Comparison of ENCODE assay signal across 1 cellular context in genomic region chr16:85316321-85316919, GRCh38.
TF ChIP-seq lines count a peak whose summit lies in the region.

No MANE protein-coding gene starts in this region.

TF ChIP-seq in H1, 55 proteins besides CTCF, POLR2A, EP300 and RAD21 (continued from another document):
- TF ChIP-seq, protein P1, sequence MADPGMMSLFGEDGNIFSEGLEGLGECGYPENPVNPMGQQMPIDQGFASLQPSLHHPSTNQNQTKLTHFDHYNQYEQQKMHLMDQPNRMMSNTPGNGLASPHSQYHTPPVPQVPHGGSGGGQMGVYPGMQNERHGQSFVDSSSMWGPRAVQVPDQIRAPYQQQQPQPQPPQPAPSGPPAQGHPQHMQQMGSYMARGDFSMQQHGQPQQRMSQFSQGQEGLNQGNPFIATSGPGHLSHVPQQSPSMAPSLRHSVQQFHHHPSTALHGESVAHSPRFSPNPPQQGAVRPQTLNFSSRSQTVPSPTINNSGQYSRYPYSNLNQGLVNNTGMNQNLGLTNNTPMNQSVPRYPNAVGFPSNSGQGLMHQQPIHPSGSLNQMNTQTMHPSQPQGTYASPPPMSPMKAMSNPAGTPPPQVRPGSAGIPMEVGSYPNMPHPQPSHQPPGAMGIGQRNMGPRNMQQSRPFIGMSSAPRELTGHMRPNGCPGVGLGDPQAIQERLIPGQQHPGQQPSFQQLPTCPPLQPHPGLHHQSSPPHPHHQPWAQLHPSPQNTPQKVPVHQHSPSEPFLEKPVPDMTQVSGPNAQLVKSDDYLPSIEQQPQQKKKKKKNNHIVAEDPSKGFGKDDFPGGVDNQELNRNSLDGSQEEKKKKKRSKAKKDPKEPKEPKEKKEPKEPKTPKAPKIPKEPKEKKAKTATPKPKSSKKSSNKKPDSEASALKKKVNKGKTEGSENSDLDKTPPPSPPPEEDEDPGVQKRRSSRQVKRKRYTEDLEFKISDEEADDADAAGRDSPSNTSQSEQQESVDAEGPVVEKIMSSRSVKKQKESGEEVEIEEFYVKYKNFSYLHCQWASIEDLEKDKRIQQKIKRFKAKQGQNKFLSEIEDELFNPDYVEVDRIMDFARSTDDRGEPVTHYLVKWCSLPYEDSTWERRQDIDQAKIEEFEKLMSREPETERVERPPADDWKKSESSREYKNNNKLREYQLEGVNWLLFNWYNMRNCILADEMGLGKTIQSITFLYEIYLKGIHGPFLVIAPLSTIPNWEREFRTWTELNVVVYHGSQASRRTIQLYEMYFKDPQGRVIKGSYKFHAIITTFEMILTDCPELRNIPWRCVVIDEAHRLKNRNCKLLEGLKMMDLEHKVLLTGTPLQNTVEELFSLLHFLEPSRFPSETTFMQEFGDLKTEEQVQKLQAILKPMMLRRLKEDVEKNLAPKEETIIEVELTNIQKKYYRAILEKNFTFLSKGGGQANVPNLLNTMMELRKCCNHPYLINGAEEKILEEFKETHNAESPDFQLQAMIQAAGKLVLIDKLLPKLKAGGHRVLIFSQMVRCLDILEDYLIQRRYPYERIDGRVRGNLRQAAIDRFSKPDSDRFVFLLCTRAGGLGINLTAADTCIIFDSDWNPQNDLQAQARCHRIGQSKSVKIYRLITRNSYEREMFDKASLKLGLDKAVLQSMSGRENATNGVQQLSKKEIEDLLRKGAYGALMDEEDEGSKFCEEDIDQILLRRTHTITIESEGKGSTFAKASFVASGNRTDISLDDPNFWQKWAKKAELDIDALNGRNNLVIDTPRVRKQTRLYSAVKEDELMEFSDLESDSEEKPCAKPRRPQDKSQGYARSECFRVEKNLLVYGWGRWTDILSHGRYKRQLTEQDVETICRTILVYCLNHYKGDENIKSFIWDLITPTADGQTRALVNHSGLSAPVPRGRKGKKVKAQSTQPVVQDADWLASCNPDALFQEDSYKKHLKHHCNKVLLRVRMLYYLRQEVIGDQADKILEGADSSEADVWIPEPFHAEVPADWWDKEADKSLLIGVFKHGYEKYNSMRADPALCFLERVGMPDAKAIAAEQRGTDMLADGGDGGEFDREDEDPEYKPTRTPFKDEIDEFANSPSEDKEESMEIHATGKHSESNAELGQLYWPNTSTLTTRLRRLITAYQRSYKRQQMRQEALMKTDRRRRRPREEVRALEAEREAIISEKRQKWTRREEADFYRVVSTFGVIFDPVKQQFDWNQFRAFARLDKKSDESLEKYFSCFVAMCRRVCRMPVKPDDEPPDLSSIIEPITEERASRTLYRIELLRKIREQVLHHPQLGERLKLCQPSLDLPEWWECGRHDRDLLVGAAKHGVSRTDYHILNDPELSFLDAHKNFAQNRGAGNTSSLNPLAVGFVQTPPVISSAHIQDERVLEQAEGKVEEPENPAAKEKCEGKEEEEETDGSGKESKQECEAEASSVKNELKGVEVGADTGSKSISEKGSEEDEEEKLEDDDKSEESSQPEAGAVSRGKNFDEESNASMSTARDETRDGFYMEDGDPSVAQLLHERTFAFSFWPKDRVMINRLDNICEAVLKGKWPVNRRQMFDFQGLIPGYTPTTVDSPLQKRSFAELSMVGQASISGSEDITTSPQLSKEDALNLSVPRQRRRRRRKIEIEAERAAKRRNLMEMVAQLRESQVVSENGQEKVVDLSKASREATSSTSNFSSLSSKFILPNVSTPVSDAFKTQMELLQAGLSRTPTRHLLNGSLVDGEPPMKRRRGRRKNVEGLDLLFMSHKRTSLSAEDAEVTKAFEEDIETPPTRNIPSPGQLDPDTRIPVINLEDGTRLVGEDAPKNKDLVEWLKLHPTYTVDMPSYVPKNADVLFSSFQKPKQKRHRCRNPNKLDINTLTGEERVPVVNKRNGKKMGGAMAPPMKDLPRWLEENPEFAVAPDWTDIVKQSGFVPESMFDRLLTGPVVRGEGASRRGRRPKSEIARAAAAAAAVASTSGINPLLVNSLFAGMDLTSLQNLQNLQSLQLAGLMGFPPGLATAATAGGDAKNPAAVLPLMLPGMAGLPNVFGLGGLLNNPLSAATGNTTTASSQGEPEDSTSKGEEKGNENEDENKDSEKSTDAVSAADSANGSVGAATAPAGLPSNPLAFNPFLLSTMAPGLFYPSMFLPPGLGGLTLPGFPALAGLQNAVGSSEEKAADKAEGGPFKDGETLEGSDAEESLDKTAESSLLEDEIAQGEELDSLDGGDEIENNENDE (IDR thresholded peaks at IDR 0.05; ENCODE audit: insufficient replicate concordance, low read length) = no peak
- TF ChIP-seq ZNF274 (IDR thresholded peaks at IDR 0.05; ENCODE audit: borderline replicate concordance, extremely low read depth, low read length) = no peak
- TF ChIP-seq BACH1 (IDR thresholded peaks at IDR 0.05; ENCODE audit: low read length) = peak; percentile 84
- TF ChIP-seq KDM1A (IDR thresholded peaks at IDR 0.05; ENCODE audit: borderline replicate concordance, low read length) = no peak
- peak; percentile 58; the same call in 1 of the 2 replicates for TF ChIP-seq GABPA (IDR thresholded peaks at IDR 0.05; ENCODE audit: borderline replicate concordance, insufficient read depth, low read length)
- TF ChIP-seq RFX5 (IDR thresholded peaks at IDR 0.05; ENCODE audit: borderline replicate concordance, low read depth, low read length) = no peak
- no peak for TF ChIP-seq TAF1 (IDR thresholded peaks at IDR 0.05; ENCODE audit: low read depth, low read length)
- TF ChIP-seq EZH2 (IDR thresholded peaks at IDR 0.05; ENCODE audit: low read depth, low read length, severe bottlenecking) = no peak
TF ChIP-seq in H1: peak in this region for 7.
